In genomic region chr2:157486596-157487270, GRCh38 we compare ENCODE assay signal across 20 cellular contexts. TPM values are rescaled to one million over a fixed set of nuclear protein-coding genes. Genes with fewer than 3 reads are reported as not detected.
DNase-seq lines count a peak whose midpoint lies in the region; ATAC-seq and TF ChIP-seq lines count a peak whose summit lies in the region.
"Had no signal": no experiment of that assay in that cellular context is flagged by ENCODE, and none has a peak within 500 bp of the region (broad histone marks: within the 10 kb centered on the region; RNA-seq: fewer than 3 reads in every experiment).

No MANE protein-coding gene starts in this region.

- no peaks in the 10 kb centered on the region for H3K27me3 ChIP-seq in OCI-LY1 (ENCODE audit: insufficient read depth, low read length)
- no peaks in the 10 kb centered on the region for H3K27me3 ChIP-seq in neural progenitor cell
- H3K27me3 ChIP-seq: body of pancreas, neutrophil, transverse colon had no signal

- H3K9ac ChIP-seq in OCI-LY1 (ENCODE audit: low read length) (no peak overlapping the region), neural progenitor cell (no peak overlapping the region)

- no peaks in the 10 kb centered on the region for H3K27me3 Mint-ChIP-seq in activated T-cell treated with anti-CD3 and anti-CD28 coated beads, Interleukin-2, amount 50 U/mL, for 4 hours (ENCODE audit: low read depth)
- peaks cover 2% of the 10 kb centered on the region for H3K27me3 Mint-ChIP-seq in neural progenitor cell (ENCODE audit: insufficient read depth, low read depth)

- H3K4me2 ChIP-seq in OCI-LY1 (ENCODE audit: low read length) (no peak overlapping the region), neural progenitor cell (no peak overlapping the region)

- peak overlapping the region; percentile 59 for H3K4me3 Mint-ChIP-seq in activated T-cell treated with anti-CD3 and anti-CD28 coated beads, Interleukin-2, amount 50 U/mL, for 4 hours
- H3K4me3 Mint-ChIP-seq in neural progenitor cell: no peak overlapping the region

- H3K9me3 ChIP-seq in OCI-LY1 (ENCODE audit: low read length) (no peaks in the 10 kb centered on the region), neural progenitor cell (ENCODE audit: low read depth) (no peaks in the 10 kb centered on the region)
- H3K9me3 ChIP-seq: body of pancreas, Caco-2, lower lobe of right lung, neutrophil, transverse colon had no signal

- no peak for DNase-seq in activated T-cell treated with anti-CD3 and anti-CD28 coated beads, Interleukin-2, amount 50 U/mL, for 4 hours
- no peak for DNase-seq in activated T-cell treated with anti-CD3 and anti-CD28 coated beads, Interleukin-2, amount 50 U/mL, for 48 hours
- DNase-seq in choroid plexus epithelial cell (ENCODE audit: low read depth): peak; percentile 9
- DNase-seq in neural progenitor cell (ENCODE audit: low spot score): no peak
- no peak for DNase-seq in hepatic stellate cell (ENCODE audit: low spot score)
- no peak for DNase-seq in NCI-H510A treated with DMSO at 0.1 percent for 48 hours (lab: John Stamatoyannopoulos, UW)
- DNase-seq: body of pancreas; Caco-2; dermis blood vessel endothelial cell; Kasumi-1; lower lobe of right lung; NCI-H187; NCI-H524; stimulated activated CD4-positive, alpha-beta T cell treated with anti-CD3 and anti-CD28 coated beads, Interleukin-2, amount 100 ng/mL, for 48 hours; stimulated activated CD8-positive, alpha-beta memory T cell treated with anti-CD3 and anti-CD28 coated beads, Interleukin-4, amount 100 ng/mL, for 48 hours; transverse colon had no signal

- no peaks in the 10 kb centered on the region for H3K36me3 Mint-ChIP-seq in activated T-cell treated with anti-CD3 and anti-CD28 coated beads, Interleukin-2, amount 50 U/mL, for 4 hours (ENCODE audit: insufficient read depth)
- no peaks in the 10 kb centered on the region for H3K36me3 Mint-ChIP-seq in neural progenitor cell

- H3K9me2 ChIP-seq in OCI-LY1 (ENCODE audit: low read depth, low read length): no peaks in the 10 kb centered on the region

- H2AFZ ChIP-seq in OCI-LY1 (ENCODE audit: low read length) (peak overlapping the region; percentile 14; the same call in 1 of the 2 replicates), neural progenitor cell (replicated peaks) (peak overlapping the region; percentile 58)

- H3K36me3 ChIP-seq in OCI-LY1 (ENCODE audit: insufficient read depth, low read length) (no peaks in the 10 kb centered on the region), neural progenitor cell (no peaks in the 10 kb centered on the region)
- H3K36me3 ChIP-seq: lower lobe of right lung, neutrophil, transverse colon had no signal

- no peak overlapping the region for H3K27ac ChIP-seq in OCI-LY1 (ENCODE audit: low read depth, low read length, poor library complexity, severe bottlenecking)
- H3K27ac ChIP-seq in neural progenitor cell: no peak overlapping the region
- H3K27ac ChIP-seq: lower lobe of right lung, neutrophil, transverse colon had no signal

- H3K79me2 ChIP-seq in OCI-LY1 (ENCODE audit: insufficient read depth, low read length) (no peaks in the 10 kb centered on the region), neural progenitor cell (ENCODE audit: low read depth) (no peaks in the 10 kb centered on the region)

- TF ChIP-seq CTCF in OCI-LY1 (IDR thresholded peaks at IDR 0.05; ENCODE audit: low read length): no peak
- TF ChIP-seq CTCF in choroid plexus epithelial cell (conservative IDR thresholded peaks at IDR 0.05; ENCODE audit: low read depth, low read length): no peak
- no peak for TF ChIP-seq CTCF in neural progenitor cell (IDR thresholded peaks at IDR 0.05)

- no peaks in the 10 kb centered on the region for H3K9me3 Mint-ChIP-seq in activated T-cell treated with anti-CD3 and anti-CD28 coated beads, Interleukin-2, amount 50 U/mL, for 4 hours
- no peaks in the 10 kb centered on the region for H3K9me3 Mint-ChIP-seq in neural progenitor cell

- H3K4me1 ChIP-seq in OCI-LY1 (ENCODE audit: insufficient read depth, low read length, severe bottlenecking) (peaks cover 42% of the 10 kb centered on the region), neural progenitor cell (peaks cover 10% of the 10 kb centered on the region)
- H3K4me1 ChIP-seq: lower lobe of right lung had no signal

- no peaks in the 10 kb centered on the region for H3F3A ChIP-seq in OCI-LY1 (ENCODE audit: insufficient read depth, low read length)
- H3F3A ChIP-seq in neural progenitor cell (ENCODE audit: low read depth): no peaks in the 10 kb centered on the region

- no peak overlapping the region for H3K27ac Mint-ChIP-seq in neural progenitor cell

- no peaks in the 10 kb centered on the region for H4K20me1 ChIP-seq in OCI-LY1 (ENCODE audit: insufficient read depth, low read length)
- no peaks in the 10 kb centered on the region for H4K20me1 ChIP-seq in neural progenitor cell (ENCODE audit: low read depth)

- peaks cover 60% of the 10 kb centered on the region for H3K4me1 Mint-ChIP-seq in activated T-cell treated with anti-CD3 and anti-CD28 coated beads, Interleukin-2, amount 50 U/mL, for 4 hours (ENCODE audit: low read depth)
- H3K4me1 Mint-ChIP-seq in neural progenitor cell: peaks cover 3% of the 10 kb centered on the region

- H3K4me3 ChIP-seq in OCI-LY1 (ENCODE audit: low read depth, low read length, poor library complexity, severe bottlenecking): no peak overlapping the region
- no peak overlapping the region for H3K4me3 ChIP-seq in choroid plexus epithelial cell (ENCODE audit: low read depth, low read length)
- H3K4me3 ChIP-seq in neural progenitor cell: no peak overlapping the region
- H3K4me3 ChIP-seq: body of pancreas, lower lobe of right lung, transverse colon had no signal

- ATAC-seq in activated T-cell treated with anti-CD3 and anti-CD28 coated beads, Interleukin-2, amount 50 U/mL, for 4 hours: peak; percentile 16 to 41
- ATAC-seq in GM19035 (IDR thresholded peaks at IDR 0.05; ENCODE audit: unreplicated experiment): no peak
- ATAC-seq: body of pancreas, lower lobe of right lung, sciatic nerve had no signal

RNA-seq across cellular contexts. Expression of gene CYTIP, which starts 42.8 kb away (rescaled TPM):
- 100 to 1,000 TPM; 183 to 207 (median 195) TPM for total RNA-seq in activated T-cell treated with anti-CD3 and anti-CD28 coated beads, Interleukin-2, amount 50 U/mL, for 4 hours
- total RNA-seq in neural progenitor cell (ENCODE audit: low replicate concordance): 0.19 and 0.54 TPM in 2 replicates
- total RNA-seq: dermis blood vessel endothelial cell had no signal

Comparison
In these comparisons a context has a peak if more than half of its experiments do, and no peak if none do; other contexts are left out.
1. RNA of gene CYTIP, which starts 42.8 kb away (total RNA-seq): 183 to 207 TPM in activated T-cell treated with anti-CD3 and anti-CD28 coated beads, Interleukin-2, amount 50 U/mL, for 4 hours; 0.19 to 0.54 TPM in neural progenitor cell; every median in the first group is over 100 times any median in the second.